In genomic region chr20:32302507-32302872, GRCh38 we compare ENCODE assay signal across 19 cellular contexts. TPM values are rescaled to one million over a fixed set of nuclear protein-coding genes. Genes with fewer than 3 reads are reported as not detected.
DNase-seq lines count a peak whose midpoint lies in the region; ATAC-seq, FAIRE-seq and TF ChIP-seq lines count a peak whose summit lies in the region.
"Had no signal": no experiment of that assay in that cellular context is flagged by ENCODE, and none has a peak within 500 bp of the region (broad histone marks: within the 10 kb centered on the region; RNA-seq: fewer than 3 reads in every experiment).

No MANE protein-coding gene starts in this region.

- 23 to 32% methylated on average over 6 of the region's 6 CpGs for WGBS in body of pancreas, 2 donors
- whole genome bisulfite sequencing in trophoblast cell (ENCODE audit: extremely low coverage, insufficient coverage, insufficient read length): no CpG with 5 or more reads among the region's 6 CpGs

- H2BK12ac ChIP-seq in trophoblast cell (ENCODE audit: low read length): no peak overlapping the region

- no peak for TF ChIP-seq POLR2A in body of pancreas (IDR thresholded peaks at IDR 0.05)

- no peak overlapping the region for H2AK5ac ChIP-seq in trophoblast cell (ENCODE audit: low read length)

- H3K79me2 ChIP-seq in trophoblast cell (ENCODE audit: control insufficient read depth, insufficient read depth, low read length, poor library complexity): peaks cover 2% of the 10 kb centered on the region

- no peak overlapping the region for H4K8ac ChIP-seq in trophoblast cell (ENCODE audit: low read depth, low read length)

- H3K79me1 ChIP-seq in trophoblast cell (ENCODE audit: low read length): peaks cover 6% of the 10 kb centered on the region

- H3K27ac ChIP-seq in body of pancreas (peak overlapping the region in 3 of 4 donors; percentile 21 to 64 (median 46)), trophoblast cell (ENCODE audit: low read depth, low read length) (peak overlapping the region; percentile 88), tibial artery (no peak overlapping the region)

- ATAC-seq in stimulated activated naive CD8-positive, alpha-beta T cell treated with anti-CD3 and anti-CD28 coated beads, Interleukin-15, amount 100 ng/mL, for 72 hours: no peak
- ATAC-seq in body of pancreas: peak; percentile 19

- H4K91ac ChIP-seq in trophoblast cell (ENCODE audit: low read depth, low read length): no peak overlapping the region

- no peak for DNase-seq in stimulated activated naive CD8-positive, alpha-beta T cell treated with anti-CD3 and anti-CD28 coated beads, Interleukin-15, amount 100 ng/mL, for 72 hours
- DNase-seq in body of pancreas (no peak), trophoblast cell (peak; percentile 71 to 78), D721Med (ENCODE audit: insufficient read length, low spot score) (no peak), NCI-H1417 (lab: John Stamatoyannopoulos, UW) (no peak), tibial artery (no peak)
- DNase-seq: Calu3; CD4-positive, alpha-beta T cell; DMS79 treated with DMSO at 0.1 percent for 48 hours; H9; NCI-H1105; NCI-H1694 treated with DMSO at 0.1 percent for 48 hours; NCI-H345; NCI-H69; Right ventricle myocardium superior had no signal

- peak overlapping the region; percentile 43 for H3K4me2 ChIP-seq in trophoblast cell (ENCODE audit: low read length)

- H3K4me1 ChIP-seq in body of pancreas: peaks cover 50% of the 10 kb centered on the region
- H3K4me1 ChIP-seq in trophoblast cell (ENCODE audit: control insufficient read depth in 1 of 2, insufficient read depth in 2 of 2, low read length in 2 of 2): peaks cover 8 to 19% of the 10 kb centered on the region in 2 experiments
- H3K4me1 ChIP-seq in tibial artery: no peaks in the 10 kb centered on the region

- no peak overlapping the region for H3K18ac ChIP-seq in trophoblast cell (ENCODE audit: low read length)

- H4K12ac ChIP-seq in trophoblast cell (ENCODE audit: low read depth, low read length): no peak overlapping the region

- H3K27me3 ChIP-seq in body of pancreas: no peaks in the 10 kb centered on the region
- H3K27me3 ChIP-seq in trophoblast cell (ENCODE audit: insufficient read depth, low read length): no peaks in the 10 kb centered on the region
- H3K27me3 ChIP-seq in tibial artery: no peaks in the 10 kb centered on the region

- H3K36me3 Mint-ChIP-seq in stimulated activated naive CD8-positive, alpha-beta T cell treated with anti-CD3 and anti-CD28 coated beads, Interleukin-15, Interleukin-2, amounts not matched to agents 100 ng/mL and 50 ng/mL, for 24 hours (ENCODE audit: low read depth): peaks cover 44% of the 10 kb centered on the region

- peaks cover 42% of the 10 kb centered on the region for H3K4me1 Mint-ChIP-seq in stimulated activated naive CD8-positive, alpha-beta T cell treated with anti-CD3 and anti-CD28 coated beads, Interleukin-15, Interleukin-2, amounts not matched to agents 100 ng/mL and 50 ng/mL, for 24 hours (ENCODE audit: low read depth)
- peaks cover 41% of the 10 kb centered on the region for H3K4me1 Mint-ChIP-seq in stimulated activated naive CD8-positive, alpha-beta T cell treated with anti-CD3 and anti-CD28 coated beads, Interleukin-15, amount 100 ng/mL, for 72 hours

- intact Hi-C loops in body of pancreas (cut with DNase I) (no loop called here), tibial artery (cut with DNase I; ENCODE audit: low total_unique reads) (no loop called here)

- no peak overlapping the region for H3K4ac ChIP-seq in trophoblast cell (ENCODE audit: low read depth, low read length)

- H3K14ac ChIP-seq in trophoblast cell (ENCODE audit: low read length): no peak overlapping the region

- H2BK5ac ChIP-seq in trophoblast cell (ENCODE audit: low read depth, low read length, poor library complexity): no peak overlapping the region

- TF ChIP-seq CTCF in body of pancreas (IDR thresholded peaks at IDR 0.05) (no peak), D721Med (IDR thresholded peaks at IDR 0.05; ENCODE audit: insufficient read depth, missing control alignments) (no peak), tibial artery (IDR thresholded peaks at IDR 0.05) (no peak)

- H3K4me3 ChIP-seq in body of pancreas: no peak overlapping the region
- H3K4me3 ChIP-seq in trophoblast cell (ENCODE audit: low read depth, low read length): no peak overlapping the region
- H3K4me3 ChIP-seq in tibial artery: no peak overlapping the region

- H3K9ac ChIP-seq in trophoblast cell (ENCODE audit: low read length): no peak overlapping the region

- no peak overlapping the region for H2AFZ ChIP-seq in trophoblast cell (ENCODE audit: insufficient read depth, low read length, poor library complexity)

- H2BK120ac ChIP-seq in trophoblast cell (ENCODE audit: insufficient read depth, low read length, poor library complexity): no peak overlapping the region

- no peaks in the 10 kb centered on the region for H3K9me3 Mint-ChIP-seq in stimulated activated naive CD8-positive, alpha-beta T cell treated with anti-CD3 and anti-CD28 coated beads, Interleukin-15, Interleukin-2, amounts not matched to agents 100 ng/mL and 50 ng/mL, for 24 hours
- no peaks in the 10 kb centered on the region for H3K9me3 Mint-ChIP-seq in stimulated activated naive CD8-positive, alpha-beta T cell treated with anti-CD3 and anti-CD28 coated beads, Interleukin-15, amount 100 ng/mL, for 72 hours
- H3K9me3 Mint-ChIP-seq: CD4-positive, alpha-beta T cell; H9 had no signal

- H3K9me3 ChIP-seq in body of pancreas (no peaks in the 10 kb centered on the region), trophoblast cell (ENCODE audit: insufficient read depth, low read depth, low read length) (no peaks in the 10 kb centered on the region), tibial artery (no peaks in the 10 kb centered on the region)

- no peak overlapping the region for H3K23ac ChIP-seq in trophoblast cell (ENCODE audit: low read length)

- peak overlapping the region; percentile 78 for H3K27ac Mint-ChIP-seq in stimulated activated naive CD8-positive, alpha-beta T cell treated with anti-CD3 and anti-CD28 coated beads, Interleukin-15, Interleukin-2, amounts not matched to agents 100 ng/mL and 50 ng/mL, for 24 hours
- no peak overlapping the region for H3K27ac Mint-ChIP-seq in stimulated activated naive CD8-positive, alpha-beta T cell treated with anti-CD3 and anti-CD28 coated beads, Interleukin-15, amount 100 ng/mL, for 72 hours
- H3K27ac Mint-ChIP-seq: B cell; CD4-positive, alpha-beta T cell; H9 had no signal

- H3K27me3 Mint-ChIP-seq in stimulated activated naive CD8-positive, alpha-beta T cell treated with anti-CD3 and anti-CD28 coated beads, Interleukin-15, Interleukin-2, amounts not matched to agents 100 ng/mL and 50 ng/mL, for 24 hours: no peaks in the 10 kb centered on the region
- no peaks in the 10 kb centered on the region for H3K27me3 Mint-ChIP-seq in stimulated activated naive CD8-positive, alpha-beta T cell treated with anti-CD3 and anti-CD28 coated beads, Interleukin-15, amount 100 ng/mL, for 72 hours
- H3K27me3 Mint-ChIP-seq: B cell; CD4-positive, alpha-beta T cell had no signal

- H3K4me3 Mint-ChIP-seq in stimulated activated naive CD8-positive, alpha-beta T cell treated with anti-CD3 and anti-CD28 coated beads, Interleukin-15, Interleukin-2, amounts not matched to agents 100 ng/mL and 50 ng/mL, for 24 hours: peak overlapping the region; percentile 55
- H3K4me3 Mint-ChIP-seq in stimulated activated naive CD8-positive, alpha-beta T cell treated with anti-CD3 and anti-CD28 coated beads, Interleukin-15, amount 100 ng/mL, for 72 hours: no peak overlapping the region
- H3K4me3 Mint-ChIP-seq: B cell; CD4-positive, alpha-beta T cell; H9 had no signal

- no peaks in the 10 kb centered on the region for H3K36me3 ChIP-seq in body of pancreas (replicated peaks in 1 of 2; ENCODE audit: insufficient read depth in 1 of 2, low read depth in 2 of 2)
- no peaks in the 10 kb centered on the region for H3K36me3 ChIP-seq in trophoblast cell (ENCODE audit: control insufficient read depth in 1 of 2, insufficient read depth in 2 of 2, low read length in 2 of 2)
- H3K36me3 ChIP-seq in tibial artery: no peaks in the 10 kb centered on the region

- FAIRE-seq in D721Med (lab: Jason Lieb, UNC): no peak
- FAIRE-seq: G401.6, RCC 7860 had no signal

RNA-seq across cellular contexts. Expression of gene KIF3B, which starts 25.0 kb away (rescaled TPM):
- 10 to 100 TPM; 23.1 to 28.3 TPM for total RNA-seq in body of pancreas
- 17.9 TPM in 2 replicates for polyA plus RNA-seq in trophoblast cell (2013)

RNA-seq across cellular contexts. Expression of gene ASXL1, which starts 55.6 kb away (rescaled TPM):
- 100 to 1,000 TPM in 1 of 2 donors, 10 to 100 TPM in 1; 57.9 to 102 TPM for total RNA-seq in body of pancreas
- 40.6 and 41.3 TPM in 2 replicates for polyA plus RNA-seq in trophoblast cell (2013)

Comparison
In these comparisons a context has a peak if more than half of its experiments do, and no peak if none do; other contexts are left out.
1. DNase-seq: peak in trophoblast cell (2 of 2); none in stimulated activated naive CD8-positive, alpha-beta T cell treated with anti-CD3 and anti-CD28 coated beads, Interleukin-15, amount 100 ng/mL, for 72 hours (0 of 2), body of pancreas (0 of 4), D721Med (single experiment), NCI-H1417 (0 of 3) and tibial artery (0 of 2).
2. H3K27ac ChIP-seq: peak in body of pancreas (3 of 4) and trophoblast cell (single experiment); none in tibial artery (0 of 2).